Comparison of ENCODE assay signal across 8 cellular contexts in the genomic region with DNA sequence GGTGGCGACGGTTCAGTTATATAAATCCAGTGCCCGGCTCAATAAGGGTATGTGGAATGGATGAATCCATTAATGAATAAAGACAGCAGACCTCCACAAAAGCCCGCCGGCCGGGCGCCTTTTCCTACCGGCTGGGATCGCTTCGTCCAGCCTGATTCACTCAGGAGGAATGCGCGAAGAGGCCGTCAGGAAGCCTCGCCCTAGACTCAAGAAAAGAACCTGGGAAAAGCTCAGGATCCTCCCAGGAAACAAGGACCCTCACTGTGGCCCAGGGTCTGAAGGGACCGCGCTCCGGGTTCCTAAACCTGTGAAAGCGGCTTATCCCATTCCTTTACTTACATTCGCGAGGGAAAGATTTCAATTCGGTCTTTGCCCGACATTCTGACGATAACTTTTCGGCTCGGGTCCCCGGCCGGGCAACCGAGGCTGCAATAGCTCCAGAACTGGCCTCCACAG. TPM values are rescaled to one million over a fixed set of nuclear protein-coding genes. Genes with fewer than 3 reads are reported as not detected.
A peak's percentile ranks its signal among the peaks of the same experiment; 100 is the strongest.
DNase-seq lines count a peak whose midpoint lies in the region; TF ChIP-seq lines count a peak whose summit lies in the region.

No MANE protein-coding gene starts in this region.

- H3K36me3 ChIP-seq in Karpas-422 (ENCODE audit: insufficient read depth, low read length) (peaks cover 29% of the 10 kb centered on the region), transverse colon (peaks cover 0 to under 1% (median 0%) of the 10 kb centered on the region in 4 donors)

- DNase-seq in Karpas-422, result peak; percentile 47
- DNase-seq in MCF 10A (ENCODE audit: unreplicated experiment), result no peak
- peak; percentile 24 for DNase-seq in transverse colon
- no peak for DNase-seq in NCI-H1694 treated with DMSO at 0.1 percent for 48 hours (lab: John Stamatoyannopoulos, UW)
- no peak for DNase-seq in stimulated activated CD4-positive, alpha-beta T cell treated with anti-CD3 and anti-CD28 coated beads, Interleukin-12 subunit alpha, Interleukin-12 subunit beta, amount 100 ng/mL, for 4 hours
- no peak for DNase-seq in SHP77 treated with DMSO at 0.1 percent for 48 hours (lab: John Stamatoyannopoulos, UW)

- H3K9me3 ChIP-seq in Karpas-422 (ENCODE audit: low read length), result no peaks in the 10 kb centered on the region
- no peaks in the 10 kb centered on the region for H3K9me3 ChIP-seq in transverse colon

- H2AFZ ChIP-seq in Karpas-422 (ENCODE audit: low read length), result peak overlapping the region; percentile 12; the same call in 1 of the 2 replicates

- peaks cover 33% of the 10 kb centered on the region for H4K20me1 ChIP-seq in Karpas-422 (ENCODE audit: insufficient read depth, low read depth, low read length)

- H3K9me2 ChIP-seq in Karpas-422 (replicated peaks; ENCODE audit: insufficient read depth, low read length), result no peaks in the 10 kb centered on the region

- H3K4me2 ChIP-seq in Karpas-422 (ENCODE audit: low read depth, low read length, poor library complexity, severe bottlenecking), result peak overlapping the region; percentile 88

- in situ Hi-C loops in GM18951 (cut with MboI; ENCODE audit: low sequenced_read_pairs, unreplicated experiment), result no loop called here
- in situ Hi-C loops in transverse colon (cut with MboI; ENCODE audit: low pct_ligation_motif_present in 1 of 4, low pct_unique_long_range_greater_than_20kb in 1 of 4, low sequenced_read_pairs in 3 of 4), result no loop called here

- H3K4me3 ChIP-seq in Karpas-422 (ENCODE audit: low read length) (peak overlapping the region; percentile 78), transverse colon (peak overlapping the region; percentile 66 to 89 (median 85))

- no peaks in the 10 kb centered on the region for H3K9me3 Mint-ChIP-seq in MCF 10A (ENCODE audit: unreplicated experiment)

- TF ChIP-seq CTCF in MCF 10A (IDR thresholded peaks at IDR 0.05; ENCODE audit: unreplicated experiment) (no peak), transverse colon (IDR thresholded peaks at IDR 0.05) (no peak)

- peaks cover 54% of the 10 kb centered on the region for H3K4me1 Mint-ChIP-seq in MCF 10A (ENCODE audit: insufficient read depth, unreplicated experiment)

- peak overlapping the region; percentile 82 for H3K9ac ChIP-seq in Karpas-422 (ENCODE audit: low read length)

- BruUV-seq in MCF 10A (replicated peaks; lab: Mats Ljungman, UMichigan), result TSS peak; percentile 54

- H3K27me3 ChIP-seq in Karpas-422 (ENCODE audit: low read length), result no peaks in the 10 kb centered on the region
- H3K27me3 ChIP-seq in layer of hippocampus (ENCODE audit: control insufficient read depth, insufficient read depth, low read length), result no peaks in the 10 kb centered on the region
- H3K27me3 ChIP-seq in transverse colon, result no peaks in the 10 kb centered on the region

- no peak for TF ChIP-seq EP300 in transverse colon (IDR thresholded peaks at IDR 0.05; ENCODE audit: low read depth)

- CTCF ChIA-PET in MCF 10A (lab: Yijun Ruan, JAX), result interaction anchor here (0.6 to 2.7 kb wide), 21 partner anchors 8 to 1000 kb away, joined by 3 to 27 read pairs (median 3); no protein-coding TSS in a partner anchor

- H3K79me2 ChIP-seq in Karpas-422 (ENCODE audit: low read length), result peaks cover 95% of the 10 kb centered on the region

- H3K27me3 Mint-ChIP-seq in MCF 10A (ENCODE audit: insufficient read depth, unreplicated experiment), result no peaks in the 10 kb centered on the region

- H3K4me3 Mint-ChIP-seq in MCF 10A (ENCODE audit: unreplicated experiment), result peak overlapping the region; percentile 90

- H3K4me1 ChIP-seq in Karpas-422 (ENCODE audit: low read length), result peaks cover 55% of the 10 kb centered on the region
- H3K4me1 ChIP-seq in transverse colon, result peaks cover 33 to 60% (median 40%) of the 10 kb centered on the region in 4 donors

- TF ChIP-seq POLR2A in GM18951 (IDR thresholded peaks at IDR 0.05; ENCODE audit: extremely low read depth, insufficient read depth, insufficient read length) (peak; percentile 53), transverse colon (IDR thresholded peaks at IDR 0.05) (peak; percentile 71)

- 0% methylated on average over 28 of the region's 28 CpGs; no CpG with 5 or more reads in 1 of the 2 donors for WGBS in transverse colon (ENCODE audit: low coverage in 1 of 2), 2 donors

- H3K36me3 Mint-ChIP-seq in MCF 10A (ENCODE audit: insufficient read depth, unreplicated experiment), result peaks cover 45% of the 10 kb centered on the region

- H3K27ac ChIP-seq in Karpas-422 (ENCODE audit: low read length) (no peak overlapping the region), layer of hippocampus (ENCODE audit: low read depth, low read length) (peak overlapping the region; percentile 99), transverse colon (peak overlapping the region; percentile 91 to 95 (median 93))

- POLR2A ChIA-PET in MCF 10A (lab: Yijun Ruan, JAX), result interaction anchor here (0.7 to 4.1 kb wide), 32 partner anchors 8 to 851 kb away, joined by 3 to 46 read pairs (median 4); a partner anchor contains a TSS

- intact Hi-C loops in MCF 10A (cut with micrococcal nuclease), result loop anchor here (1.0 kb wide), 1 partner anchor 118 kb away; a partner anchor contains a TSS
- intact Hi-C loops in transverse colon (cut with DNase I; ENCODE audit: low total_unique reads), result no loop called here

- H3K27ac Mint-ChIP-seq in MCF 10A (ENCODE audit: low read depth, unreplicated experiment), result peak overlapping the region; percentile 99

RNA-seq across cellular contexts. Expression of a gene that starts 0.3 kb away (rescaled TPM):
- 79.5 and 88.5 TPM in 2 replicates for total RNA-seq in Karpas-422 (2014; rRNA removed; shearing (Covaris generic); ENCODE audit: low replicate concordance)
- total RNA-seq in MCF 10A (2022) (70.7 and 74.1 TPM in 2 replicates), transverse colon (100 to 1,000 TPM in 1 of 4 donors, 10 to 100 TPM in 3; 65.5 to 104 (median 94.7) TPM)

RNA-seq across cellular contexts. Expression of a gene that starts 0.8 kb away (rescaled TPM):
- 171 and 266 TPM in 2 replicates for total RNA-seq in Karpas-422 (2014; rRNA removed; shearing (Covaris generic); ENCODE audit: low replicate concordance)
- total RNA-seq in MCF 10A (2022), result 337 and 338 TPM in 2 replicates
- total RNA-seq in transverse colon, result 10 to 100 TPM in 2 of 4 donors, 1 to 10 TPM in 2; 7.1 to 51.7 (median 21.7) TPM

RNA-seq across cellular contexts. Expression of a gene that starts 52.6 kb away (rescaled TPM):
- total RNA-seq in Karpas-422 (2014; rRNA removed; shearing (Covaris generic); ENCODE audit: low replicate concordance), result not detected in 2 replicates
- total RNA-seq in MCF 10A (2022) (22.4 and 39.9 TPM in 2 replicates), transverse colon (10 to 100 TPM in 3 of 4 donors, 1 to 10 TPM in 1; 5.2 to 61.1 (median 28.9) TPM)

Comparison
In these comparisons a context has a peak if more than half of its experiments do, and no peak if none do; other contexts are left out.
1. DNase-seq: peak in Karpas-422 (single experiment) and transverse colon (single experiment); none in MCF 10A (single experiment), NCI-H1694 treated with DMSO at 0.1 percent for 48 hours (single experiment), stimulated activated CD4-positive, alpha-beta T cell treated with anti-CD3 and anti-CD28 coated beads, Interleukin-12 subunit alpha, Interleukin-12 subunit beta, amount 100 ng/mL, for 4 hours (single experiment) and SHP77 treated with DMSO at 0.1 percent for 48 hours (single experiment).